ENCODE assay signal across 20 cellular contexts in the genomic region with DNA sequence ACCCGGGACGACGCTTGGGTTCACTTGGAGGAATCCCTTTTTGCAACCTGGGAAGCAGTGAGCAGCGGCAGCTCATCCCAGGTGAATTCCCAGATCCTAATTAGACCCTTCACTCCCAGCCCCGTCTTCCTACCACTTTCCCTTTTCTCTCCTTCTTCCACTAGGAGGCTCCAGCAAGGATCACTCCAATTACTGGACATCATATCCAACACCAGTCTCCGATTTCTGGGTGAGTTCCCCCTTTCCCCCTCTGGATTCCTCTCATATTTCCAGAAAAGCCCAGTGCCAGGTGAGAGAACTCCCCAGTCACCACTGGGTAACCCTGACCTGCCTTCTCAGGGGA. TPM values are rescaled to one million over a fixed set of nuclear protein-coding genes. Genes with fewer than 3 reads are reported as not detected.
A peak's percentile ranks its signal among the peaks of the same experiment; 100 is the strongest.
DNase-seq lines count a peak whose midpoint lies in the region; ATAC-seq, FAIRE-seq and TF ChIP-seq lines count a peak whose summit lies in the region.
"Had no signal": no experiment of that assay in that cellular context is flagged by ENCODE, and none has a peak within 500 bp of the region (broad histone marks: within the 10 kb centered on the region; RNA-seq: fewer than 3 reads in every experiment).

No MANE protein-coding gene starts in this region.

- no peak overlapping the region for H3K9ac ChIP-seq in neuronal stem cell (ENCODE audit: low read depth, low read length, poor library complexity)
- H3K9ac ChIP-seq: KMS-11 had no signal

- H4K91ac ChIP-seq in neuronal stem cell (ENCODE audit: low read depth, low read length, poor library complexity), result no peak overlapping the region

- H3K4ac ChIP-seq in neuronal stem cell (ENCODE audit: low read length), result no peak overlapping the region

- H3K4me3 ChIP-seq in epithelial cell of esophagus (ENCODE audit: low read length), result peak overlapping the region; percentile 14
- H3K4me3 ChIP-seq in neuronal stem cell (ENCODE audit: low read length in 2 of 2), result no peak overlapping the region
- H3K4me3 ChIP-seq in small intestine (ENCODE audit: low read depth in 1 of 2, low read length in 2 of 2), result no peak overlapping the region
- H3K4me3 ChIP-seq: suprapubic skin had no signal

- no peak for DNase-seq in activated CD4-positive, alpha-beta T cell treated with anti-CD3 and anti-CD28 coated beads, Interleukin-2, amount 10 ng/mL, durations not matched to agents 24 days and 14 days
- DNase-seq in activated CD4-positive, alpha-beta T cell treated with anti-CD3 and anti-CD28 coated beads, Interleukin-2, amount 50 U/mL, for 48 hours, result no peak
- DNase-seq in NCI-H226 (peak; percentile 60), epithelial cell of esophagus (ENCODE audit: low read depth) (no peak), neuronal stem cell (ENCODE audit: low spot score) (no peak), small intestine (no peak)
- DNase-seq in activated CD4-positive, CD25-positive, alpha-beta regulatory T cell (lab: John Stamatoyannopoulos, UW), result no peak
- no peak for DNase-seq in effector memory CD8-positive, alpha-beta T cell
- DNase-seq: activated CD4-positive, alpha-beta T cell treated with anti-CD3 and anti-CD28 coated beads for 4 hours; activated T-cell treated with anti-CD3 and anti-CD28 coated beads, Interleukin-2, amount 50 U/mL, for 1 hour; cerebellar nuclear complex; glutamatergic neuron; naive B cell; NCI-H1417 treated with DMSO at 0.1 percent for 48 hours had no signal

- no peak overlapping the region for H2BK5ac ChIP-seq in neuronal stem cell (ENCODE audit: low read length)

- H3K27ac ChIP-seq in neuronal stem cell (replicated peaks; ENCODE audit: low read length) (no peak overlapping the region), small intestine (ENCODE audit: low read depth in 1 of 2, low read length in 1 of 2) (no peak overlapping the region)
- H3K27ac ChIP-seq: KMS-11 had no signal

- H3K23ac ChIP-seq in neuronal stem cell (ENCODE audit: low read depth, low read length, poor library complexity), result no peak overlapping the region

- TF ChIP-seq CTCF in epithelial cell of esophagus (IDR thresholded peaks at IDR 0.05; ENCODE audit: insufficient read depth, low read depth, low read length, missing control alignments), result peak; percentile 11

- no peak overlapping the region for H2AK5ac ChIP-seq in neuronal stem cell (ENCODE audit: low read depth, low read length)

- no peaks in the 10 kb centered on the region for H3K27me3 ChIP-seq in neuronal stem cell (ENCODE audit: control insufficient read depth in 3 of 3, insufficient read depth in 3 of 3, low read depth in 1 of 3, low read length in 3 of 3)
- no peaks in the 10 kb centered on the region for H3K27me3 ChIP-seq in small intestine (ENCODE audit: control insufficient read depth in 2 of 2, insufficient read depth in 2 of 2, low read length in 2 of 2)
- H3K27me3 ChIP-seq: suprapubic skin had no signal

- H2BK12ac ChIP-seq in neuronal stem cell (ENCODE audit: low read length), result no peak overlapping the region

- H3K79me1 ChIP-seq in neuronal stem cell (ENCODE audit: low read depth, low read length), result no peaks in the 10 kb centered on the region

- H3K36me3 Mint-ChIP-seq in activated CD4-positive, alpha-beta T cell treated with anti-CD3 and anti-CD28 coated beads, Interleukin-2, amount 10 ng/mL, durations not matched to agents 24 days and 14 days (ENCODE audit: low read depth), result peaks cover 3% of the 10 kb centered on the region
- no peaks in the 10 kb centered on the region for H3K36me3 Mint-ChIP-seq in effector memory CD8-positive, alpha-beta T cell (ENCODE audit: insufficient read depth)

- peak overlapping the region; percentile 5 for H3K4me3 Mint-ChIP-seq in activated CD4-positive, alpha-beta T cell treated with anti-CD3 and anti-CD28 coated beads, Interleukin-2, amount 10 ng/mL, durations not matched to agents 24 days and 14 days
- peak overlapping the region in 1 of 2 donors; percentile 23 for H3K4me3 Mint-ChIP-seq in effector memory CD8-positive, alpha-beta T cell
- H3K4me3 Mint-ChIP-seq: activated naive CD8-positive, alpha-beta T cell had no signal

- peak overlapping the region; percentile 38 for H2AFZ ChIP-seq in neuronal stem cell (ENCODE audit: low read length)

- FAIRE-seq in small intestine (lab: Jason Lieb, UNC), result no peak
- FAIRE-seq: endothelial cell of umbilical vein had no signal

- H3K4me2 ChIP-seq in neuronal stem cell (ENCODE audit: insufficient read depth, low read length, poor library complexity, severe bottlenecking), result no peak overlapping the region
- H3K4me2 ChIP-seq: KMS-11 had no signal

- H3K9me3 ChIP-seq in neuronal stem cell (replicated peaks in 1 of 2; ENCODE audit: control insufficient read depth in 2 of 2, insufficient read depth in 1 of 2, low read depth in 1 of 2, low read length in 2 of 2) (peaks cover 0 to 3% of the 10 kb centered on the region in 2 donors), small intestine (ENCODE audit: control insufficient read depth, low read depth) (peaks cover 1% of the 10 kb centered on the region)

- peaks cover 63% of the 10 kb centered on the region for H3K9me3 Mint-ChIP-seq in activated CD4-positive, alpha-beta T cell treated with anti-CD3 and anti-CD28 coated beads, Interleukin-2, amount 10 ng/mL, durations not matched to agents 24 days and 14 days
- peaks cover 33 to 48% of the 10 kb centered on the region in 2 donors for H3K9me3 Mint-ChIP-seq in effector memory CD8-positive, alpha-beta T cell

- no peak overlapping the region for H3K27ac Mint-ChIP-seq in activated CD4-positive, alpha-beta T cell treated with anti-CD3 and anti-CD28 coated beads, Interleukin-2, amount 10 ng/mL, durations not matched to agents 24 days and 14 days
- H3K27ac Mint-ChIP-seq in effector memory CD8-positive, alpha-beta T cell, result no peak overlapping the region
- H3K27ac Mint-ChIP-seq: activated naive CD8-positive, alpha-beta T cell; naive B cell had no signal

- no peaks in the 10 kb centered on the region for H3K4me1 ChIP-seq in neuronal stem cell (ENCODE audit: control insufficient read depth in 2 of 2, insufficient read depth in 1 of 2, low read depth in 1 of 2, low read length in 2 of 2)
- no peaks in the 10 kb centered on the region for H3K4me1 ChIP-seq in small intestine (ENCODE audit: control insufficient read depth in 2 of 2, insufficient read depth in 1 of 2, low read depth in 1 of 2, low read length in 1 of 2)

- intact Hi-C loops in activated CD4-positive, alpha-beta T cell treated with anti-CD3 and anti-CD28 coated beads, Interleukin-2, amount 10 ng/mL, durations not matched to agents 24 days and 14 days (cut with micrococcal nuclease), result no loop called here

- no CpG with 5 or more reads among the region's 6 CpGs for WGBS in neuronal stem cell (ENCODE audit: extremely low coverage in 2 of 2, insufficient read length in 2 of 2, insufficient replicate concordance in 1 of 2), 2 donors
- WGBS in small intestine, 3 donors, result 39 to 56% (median 41%) methylated on average over 6 of the region's 6 CpGs

- no peak overlapping the region for H3K18ac ChIP-seq in neuronal stem cell (ENCODE audit: low read length)

- H3K27me3 Mint-ChIP-seq in activated CD4-positive, alpha-beta T cell treated with anti-CD3 and anti-CD28 coated beads, Interleukin-2, amount 10 ng/mL, durations not matched to agents 24 days and 14 days, result no peaks in the 10 kb centered on the region
- H3K27me3 Mint-ChIP-seq in effector memory CD8-positive, alpha-beta T cell, result peaks cover 43 to 49% of the 10 kb centered on the region in 2 donors

- H2BK15ac ChIP-seq in neuronal stem cell (ENCODE audit: low read length), result no peak overlapping the region

- H3K14ac ChIP-seq in neuronal stem cell (ENCODE audit: low read length), result no peak overlapping the region

- no peak overlapping the region for H4K8ac ChIP-seq in neuronal stem cell (ENCODE audit: low read depth, low read length)

- H2BK120ac ChIP-seq in neuronal stem cell (ENCODE audit: low read depth, low read length), result no peak overlapping the region

- H3K36me3 ChIP-seq in neuronal stem cell (replicated peaks in 1 of 2; ENCODE audit: control insufficient read depth in 2 of 2, insufficient read depth in 2 of 2, low read length in 2 of 2) (no peaks in the 10 kb centered on the region), small intestine (ENCODE audit: control insufficient read depth in 2 of 2, insufficient read depth in 2 of 2, low read length in 2 of 2) (no peaks in the 10 kb centered on the region)
- H3K36me3 ChIP-seq: suprapubic skin had no signal

- ATAC-seq in effector memory CD8-positive, alpha-beta T cell (replicated peaks), result no peak

- peaks cover 4% of the 10 kb centered on the region for H3K4me1 Mint-ChIP-seq in activated CD4-positive, alpha-beta T cell treated with anti-CD3 and anti-CD28 coated beads, Interleukin-2, amount 10 ng/mL, durations not matched to agents 24 days and 14 days
- peaks cover 4 to 8% of the 10 kb centered on the region in 2 donors for H3K4me1 Mint-ChIP-seq in effector memory CD8-positive, alpha-beta T cell (ENCODE audit: low read depth in 2 of 2)

RNA-seq across cellular contexts. Expression of a gene that starts 17.1 kb away (rescaled TPM):
- total RNA-seq in activated CD4-positive, alpha-beta T cell treated with anti-CD3 and anti-CD28 coated beads, Interleukin-2, amount 10 ng/mL, durations not matched to agents 24 days and 14 days, result not detected in 2 replicates
- 0.03 TPM for polyA plus RNA-seq in neuronal stem cell (2013, experiment 1 of 2)
- polyA plus RNA-seq in neuronal stem cell (2013, experiment 2 of 2), result not detected
- under 1 TPM in 1 of 3 donors, not detected in 2; 0.06 TPM for polyA plus RNA-seq in small intestine
- total RNA-seq: endothelial cell of umbilical vein; renal cortical epithelial cell; T-helper 2 cell treated with Interferon-gamma antibody and Interleukin-4, amounts not matched to agents 100 ng/mL and 5 ng/mL, for 36 hours had no signal
- polyA plus RNA-seq: endothelial cell of umbilical vein had no signal

RNA-seq across cellular contexts. Expression of a gene that starts 18.7 kb away (rescaled TPM):
- total RNA-seq in activated CD4-positive, alpha-beta T cell treated with anti-CD3 and anti-CD28 coated beads, Interleukin-2, amount 10 ng/mL, durations not matched to agents 24 days and 14 days, result 7.7 and 10.0 TPM in 2 replicates
- 10.2 TPM for polyA plus RNA-seq in neuronal stem cell (2013, experiment 1 of 2)
- 10.6 TPM for polyA plus RNA-seq in neuronal stem cell (2013, experiment 2 of 2)
- polyA plus RNA-seq in small intestine, result 10 to 100 TPM in 1 of 3 donors, 1 to 10 TPM in 2; 4.3 to 12.3 (median 7.0) TPM

RNA-seq across cellular contexts. Expression of a gene that starts 30.2 kb away (rescaled TPM):
- total RNA-seq in activated CD4-positive, alpha-beta T cell treated with anti-CD3 and anti-CD28 coated beads, Interleukin-2, amount 10 ng/mL, durations not matched to agents 24 days and 14 days, result 10.0 and 10.7 TPM in 2 replicates
- polyA plus RNA-seq in neuronal stem cell (2013, experiment 1 of 2), result 6.4 TPM
- 6.7 TPM for polyA plus RNA-seq in neuronal stem cell (2013, experiment 2 of 2)
- 1 to 10 TPM; 1.1 to 3.2 (median 1.1) TPM for polyA plus RNA-seq in small intestine

RNA-seq across cellular contexts. Expression of a gene that starts 37.6 kb away (rescaled TPM):
- total RNA-seq in activated CD4-positive, alpha-beta T cell treated with anti-CD3 and anti-CD28 coated beads, Interleukin-2, amount 10 ng/mL, durations not matched to agents 24 days and 14 days, result 7.2 and 9.1 TPM in 2 replicates
- 13.1 TPM for polyA plus RNA-seq in neuronal stem cell (2013, experiment 1 of 2)
- 13.1 TPM for polyA plus RNA-seq in neuronal stem cell (2013, experiment 2 of 2)
- polyA plus RNA-seq in small intestine, result 1 to 10 TPM; 1.9 to 5.4 (median 3.1) TPM

RNA-seq across cellular contexts. Expression of a gene that starts 51.9 kb away (rescaled TPM):
- total RNA-seq in activated CD4-positive, alpha-beta T cell treated with anti-CD3 and anti-CD28 coated beads, Interleukin-2, amount 10 ng/mL, durations not matched to agents 24 days and 14 days, result 4.5 and 5.7 TPM in 2 replicates
- polyA plus RNA-seq in neuronal stem cell (2013, experiment 1 of 2), result 3.7 TPM
- 3.6 TPM for polyA plus RNA-seq in neuronal stem cell (2013, experiment 2 of 2)
- 1 to 10 TPM in 2 of 3 donors, under 1 TPM in 1; 0.89 to 6.2 (median 2.5) TPM for polyA plus RNA-seq in small intestine
